18 cellular contexts compared by ENCODE assay signal in the genomic region with DNA sequence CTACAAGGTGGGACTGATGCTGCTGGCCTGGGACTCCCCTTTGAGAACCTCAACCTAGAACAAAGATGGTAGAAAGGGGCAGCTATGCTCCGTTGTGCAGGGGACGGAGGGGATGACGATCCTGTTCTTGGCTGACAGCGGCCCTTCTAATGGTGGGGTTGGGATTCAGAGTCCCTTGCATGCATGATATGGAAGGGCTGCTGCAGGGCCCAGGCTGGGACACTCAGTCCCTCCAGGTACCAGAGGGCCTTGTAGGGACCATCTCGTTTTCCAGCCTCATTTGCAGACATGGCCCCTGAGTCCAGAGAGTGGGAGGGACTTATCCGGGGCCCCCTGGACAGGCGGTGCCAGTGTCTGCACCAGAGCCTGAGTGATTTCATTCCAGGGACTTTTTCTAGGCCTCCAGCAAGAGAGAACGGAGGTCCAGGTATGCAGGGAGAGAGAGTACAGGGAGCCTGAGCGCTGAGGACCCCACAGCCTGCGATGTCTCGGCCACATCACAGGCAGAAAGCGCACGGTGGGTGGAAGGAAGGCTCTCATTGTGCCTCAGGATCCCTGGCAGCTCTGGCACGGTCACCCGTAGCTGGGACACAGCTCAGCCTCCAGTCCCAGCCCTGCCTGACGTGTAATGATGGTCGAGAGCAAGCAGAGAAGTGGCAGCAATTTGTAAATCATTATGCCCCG.
DNase-seq lines count a peak whose midpoint lies in the region; ATAC-seq and TF ChIP-seq lines count a peak whose summit lies in the region.
"Had no signal": no experiment of that assay in that cellular context is flagged by ENCODE, and none has a peak within 500 bp of the region (broad histone marks: within the 10 kb centered on the region; RNA-seq: fewer than 3 reads in every experiment).

No MANE protein-coding gene starts in this region.

- no peak overlapping the region for H4K91ac ChIP-seq in neuronal stem cell (ENCODE audit: low read depth, low read length, poor library complexity)

- TF ChIP-seq CTCF in left ventricle myocardium inferior (IDR thresholded peaks at IDR 0.05; ENCODE audit: borderline replicate concordance) (no peak), chondrocyte (IDR thresholded peaks at IDR 0.05) (no peak)

- peaks cover 92% of the 10 kb centered on the region for H3K27me3 ChIP-seq in left ventricle myocardium inferior (ENCODE audit: low read depth)
- no peaks in the 10 kb centered on the region for H3K27me3 ChIP-seq in neuronal stem cell (ENCODE audit: control insufficient read depth in 3 of 3, insufficient read depth in 3 of 3, low read depth in 1 of 3, low read length in 3 of 3)
- H3K27me3 ChIP-seq: BLaER1 treated with 17β-estradiol and CSF1 and Interleukin-3, amounts not matched to agents 10 nM and 100 nM had no signal

- no peak overlapping the region for H3K14ac ChIP-seq in neuronal stem cell (ENCODE audit: low read length)

- H3K79me1 ChIP-seq in neuronal stem cell (ENCODE audit: low read depth, low read length): no peaks in the 10 kb centered on the region

- H3K27ac ChIP-seq in left ventricle myocardium inferior (replicated peaks) (no peak overlapping the region), neuronal stem cell (replicated peaks; ENCODE audit: low read length) (no peak overlapping the region)
- H3K27ac ChIP-seq: BLaER1 treated with 17β-estradiol and CSF1 and Interleukin-3, amounts not matched to agents 10 nM and 100 nM had no signal

- WGBS in neuronal stem cell (ENCODE audit: extremely low coverage in 2 of 2, insufficient read length in 2 of 2, insufficient replicate concordance in 1 of 2), 2 donors: no CpG with 5 or more reads among the region's 18 CpGs

- H2BK12ac ChIP-seq in neuronal stem cell (ENCODE audit: low read length): no peak overlapping the region

- H3K9me3 ChIP-seq in left ventricle myocardium inferior (replicated peaks) (no peaks in the 10 kb centered on the region), neuronal stem cell (replicated peaks in 1 of 2; ENCODE audit: control insufficient read depth in 2 of 2, insufficient read depth in 1 of 2, low read depth in 1 of 2, low read length in 2 of 2) (peaks cover 0 to 4% of the 10 kb centered on the region in 2 donors)
- H3K9me3 ChIP-seq: BLaER1 treated with 17β-estradiol and CSF1 and Interleukin-3, amounts not matched to agents 10 nM and 100 nM had no signal

- H3K9me3 Mint-ChIP-seq in chondrocyte (ENCODE audit: low read depth): peaks cover 8% of the 10 kb centered on the region
- H3K9me3 Mint-ChIP-seq: CD8-positive, alpha-beta T cell had no signal

- no peak overlapping the region for H2AK5ac ChIP-seq in neuronal stem cell (ENCODE audit: low read depth, low read length)

- no peaks in the 10 kb centered on the region for H3K4me1 Mint-ChIP-seq in chondrocyte (ENCODE audit: low read depth)

- no peaks in the 10 kb centered on the region for H3K36me3 ChIP-seq in left ventricle myocardium inferior
- H3K36me3 ChIP-seq in neuronal stem cell (replicated peaks in 1 of 2; ENCODE audit: control insufficient read depth in 2 of 2, insufficient read depth in 2 of 2, low read length in 2 of 2): no peaks in the 10 kb centered on the region
- H3K36me3 ChIP-seq: BLaER1 treated with 17β-estradiol and CSF1 and Interleukin-3, amounts not matched to agents 10 nM and 100 nM had no signal

- no peak overlapping the region for H3K27ac Mint-ChIP-seq in chondrocyte (ENCODE audit: unreplicated experiment)
- H3K27ac Mint-ChIP-seq: CD8-positive, alpha-beta T cell had no signal

- H3K4me2 ChIP-seq in neuronal stem cell (ENCODE audit: insufficient read depth, low read length, poor library complexity, severe bottlenecking): no peak overlapping the region
- H3K4me2 ChIP-seq: BLaER1 treated with 17β-estradiol and CSF1 and Interleukin-3, amounts not matched to agents 10 nM and 100 nM had no signal

- H3K18ac ChIP-seq in neuronal stem cell (ENCODE audit: low read length): peak overlapping the region; percentile 32

- no peak overlapping the region for H3K4me3 Mint-ChIP-seq in chondrocyte (ENCODE audit: unreplicated experiment)
- H3K4me3 Mint-ChIP-seq: CD8-positive, alpha-beta T cell had no signal

- no peak for ATAC-seq in HG03095 (IDR thresholded peaks at IDR 0.05; ENCODE audit: unreplicated experiment)
- ATAC-seq: CD8-positive, alpha-beta T cell; K562 had no signal

- H3K9ac ChIP-seq in neuronal stem cell (ENCODE audit: low read depth, low read length, poor library complexity): no peak overlapping the region
- H3K9ac ChIP-seq: BLaER1 treated with 17β-estradiol and CSF1 and Interleukin-3, amounts not matched to agents 10 nM and 100 nM had no signal

- no peak overlapping the region for H2BK5ac ChIP-seq in neuronal stem cell (ENCODE audit: low read length)

- H3K4me3 ChIP-seq in left ventricle myocardium inferior (no peak overlapping the region), neuronal stem cell (ENCODE audit: low read length in 2 of 2) (no peak overlapping the region)
- H3K4me3 ChIP-seq: BLaER1 treated with 17β-estradiol and CSF1 and Interleukin-3, amounts not matched to agents 10 nM and 100 nM; K562 had no signal

- no peak overlapping the region for H2BK120ac ChIP-seq in neuronal stem cell (ENCODE audit: low read depth, low read length)

- intact Hi-C loops in cardiac septum (cut with DNase I): no loop called here
- intact Hi-C loops in left ventricle myocardium inferior (cut with micrococcal nuclease): no loop called here

- H3K23ac ChIP-seq in neuronal stem cell (ENCODE audit: low read depth, low read length, poor library complexity): no peak overlapping the region

- no peaks in the 10 kb centered on the region for H3K36me3 Mint-ChIP-seq in chondrocyte (ENCODE audit: low read depth)
- H3K36me3 Mint-ChIP-seq: CD8-positive, alpha-beta T cell had no signal

- no peak overlapping the region for H4K8ac ChIP-seq in neuronal stem cell (ENCODE audit: low read depth, low read length)

- H2AFZ ChIP-seq in neuronal stem cell (ENCODE audit: low read length): no peak overlapping the region

- no peak overlapping the region for H3K4ac ChIP-seq in neuronal stem cell (ENCODE audit: low read length)

- H3K27me3 Mint-ChIP-seq in chondrocyte (ENCODE audit: low read depth): no peaks in the 10 kb centered on the region

- peak; percentile 22 for DNase-seq in cardiac septum (ENCODE audit: low spot score)
- no peak for DNase-seq in left ventricle myocardium inferior
- DNase-seq in chondrocyte (ENCODE audit: low spot score): peak; percentile 79
- no peak for DNase-seq in neuronal stem cell (ENCODE audit: low spot score)
- no peak for DNase-seq in glomerular visceral epithelial cell (ENCODE audit: extremely low spot score)
- no peak for DNase-seq in activated CD4-positive, alpha-beta T cell treated with anti-CD3 and anti-CD28 coated beads, Interleukin-2, amount 50 U/mL, for 4 hours
- DNase-seq: Calu3, EL, NCI-H1105, NCI-H2107, NCI-H226, NCI-H82, OCI-M1, SHP77 had no signal

- H2BK15ac ChIP-seq in neuronal stem cell (ENCODE audit: low read length): no peak overlapping the region

- no peaks in the 10 kb centered on the region for H3K4me1 ChIP-seq in left ventricle myocardium inferior
- peaks cover 0 to 5% of the 10 kb centered on the region in 2 donors for H3K4me1 ChIP-seq in neuronal stem cell (ENCODE audit: control insufficient read depth in 2 of 2, insufficient read depth in 1 of 2, low read depth in 1 of 2, low read length in 2 of 2)
- H3K4me1 ChIP-seq: BLaER1 treated with 17β-estradiol and CSF1 and Interleukin-3, amounts not matched to agents 10 nM and 100 nM had no signal

Comparison
In these comparisons a context has a peak if more than half of its experiments do, and no peak if none do; other contexts are left out.
1. DNase-seq: peak in cardiac septum (single experiment) and chondrocyte (single experiment); none in left ventricle myocardium inferior (single experiment), neuronal stem cell (single experiment), glomerular visceral epithelial cell (single experiment) and activated CD4-positive, alpha-beta T cell treated with anti-CD3 and anti-CD28 coated beads, Interleukin-2, amount 50 U/mL, for 4 hours (0 of 2).